8 cellular contexts compared by ENCODE assay signal in the genomic region with DNA sequence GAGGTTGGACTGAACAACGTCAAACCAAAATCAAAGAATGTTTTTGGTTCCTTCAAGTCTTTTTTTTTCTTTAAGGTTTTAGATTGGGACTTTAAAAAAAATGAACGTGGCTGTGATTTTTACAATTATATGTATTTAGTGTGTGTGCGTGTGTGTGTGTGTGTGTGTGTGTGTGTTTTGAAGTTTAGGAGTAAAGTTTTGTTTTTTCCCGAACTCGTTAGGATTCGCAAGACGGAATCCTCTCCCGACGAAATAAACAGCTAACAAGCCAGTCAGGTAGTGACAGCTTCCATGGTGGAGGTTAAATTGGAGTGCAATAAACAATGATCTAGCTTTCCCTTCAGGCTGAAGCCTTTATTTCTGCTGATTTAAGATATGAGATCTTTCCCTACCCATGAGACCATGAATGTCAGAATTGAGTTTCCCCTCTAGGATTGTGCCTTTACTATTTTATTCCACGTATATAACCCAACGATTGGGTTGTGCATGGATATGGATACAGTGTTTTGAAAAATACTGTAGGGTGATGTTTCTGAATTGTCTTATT.
A peak's percentile ranks its signal among the peaks of the same experiment; 100 is the strongest.
DNase-seq lines count a peak whose midpoint lies in the region; ATAC-seq lines count a peak whose summit lies in the region.

No MANE protein-coding gene starts in this region.

- no peaks in the 10 kb centered on the region for H3K27me3 Mint-ChIP-seq in central memory CD8-positive, alpha-beta T cell

- H3K9me3 Mint-ChIP-seq in central memory CD8-positive, alpha-beta T cell = no peaks in the 10 kb centered on the region

- peak overlapping the region; percentile 94 for H3K4me3 Mint-ChIP-seq in central memory CD8-positive, alpha-beta T cell

- H3K36me3 Mint-ChIP-seq in central memory CD8-positive, alpha-beta T cell (ENCODE audit: insufficient read depth) = peaks cover 6% of the 10 kb centered on the region

- peak overlapping the region; percentile 85 for H3K27ac Mint-ChIP-seq in central memory CD8-positive, alpha-beta T cell (ENCODE audit: low read depth)

- DNase-seq in DMS79 (lab: John Stamatoyannopoulos, UW) = peak; percentile 6
- DNase-seq in NAMALWA (ENCODE audit: low spot score) = peak; percentile 34
- DNase-seq in central memory CD8-positive, alpha-beta T cell (ENCODE audit: low spot score in 2 of 2) = no peak
- DNase-seq in midbrain (lab: John Stamatoyannopoulos, UW) = peak; percentile 48
- DNase-seq in NCI-H2107 treated with DMSO at 0.1 percent for 48 hours (lab: John Stamatoyannopoulos, UW; ENCODE audit: unreplicated experiment) = no peak

- ATAC-seq in central memory CD8-positive, alpha-beta T cell (replicated peaks; ENCODE audit: extremely low read depth, poor library complexity, severe bottlenecking) = no peak
- no peak for ATAC-seq in GM21526 (IDR thresholded peaks at IDR 0.05; ENCODE audit: low FRiP score, unreplicated experiment)
- ATAC-seq in GM18502 (IDR thresholded peaks at IDR 0.05; ENCODE audit: poor library complexity, unreplicated experiment) = no peak
- no peak for ATAC-seq in GM19395 (IDR thresholded peaks at IDR 0.05; ENCODE audit: unreplicated experiment)

- peaks cover 18% of the 10 kb centered on the region for H3K4me1 Mint-ChIP-seq in central memory CD8-positive, alpha-beta T cell

Comparison
In these comparisons a context has a peak if more than half of its experiments do, and no peak if none do; other contexts are left out.
1. DNase-seq: peak in DMS79 (single experiment), NAMALWA (single experiment) and midbrain (single experiment); none in central memory CD8-positive, alpha-beta T cell (0 of 2) and NCI-H2107 treated with DMSO at 0.1 percent for 48 hours (single experiment).